Comparison of ENCODE assay signal across 32 cellular contexts in the genomic region with DNA sequence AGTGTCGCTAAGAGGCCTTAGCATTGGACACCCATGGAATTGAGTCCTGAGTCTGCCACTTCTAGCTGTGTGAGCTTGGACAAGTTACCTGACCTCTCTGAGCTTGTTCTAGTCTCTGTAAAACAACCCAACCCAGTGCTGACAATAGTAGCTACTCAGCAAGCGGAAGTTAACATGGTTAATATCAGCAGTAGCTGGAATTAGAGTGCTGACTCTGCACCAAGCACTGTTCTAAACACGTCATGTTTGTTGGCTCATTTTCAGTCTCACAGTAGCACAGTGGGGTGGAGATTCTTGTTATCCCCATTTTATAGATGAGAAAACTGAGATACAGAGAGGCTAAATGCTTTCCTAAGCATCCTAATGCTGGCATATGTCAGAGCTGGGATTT. TPM values are rescaled to one million over a fixed set of nuclear protein-coding genes. Genes with fewer than 3 reads are reported as not detected.
DNase-seq lines count a peak whose midpoint lies in the region; ATAC-seq and TF ChIP-seq lines count a peak whose summit lies in the region.
"Had no signal": no experiment of that assay in that cellular context is flagged by ENCODE, and none has a peak within 500 bp of the region (broad histone marks: within the 10 kb centered on the region; RNA-seq: fewer than 3 reads in every experiment).

No MANE protein-coding gene starts in this region.

- H3K14ac ChIP-seq in trophoblast cell (ENCODE audit: low read length), result no peak overlapping the region

- H3K36me3 ChIP-seq in heart left ventricle (no peaks in the 10 kb centered on the region), spleen (no peaks in the 10 kb centered on the region), trophoblast cell (ENCODE audit: control insufficient read depth in 1 of 2, insufficient read depth in 2 of 2, low read length in 2 of 2) (no peaks in the 10 kb centered on the region), PC-3 (ENCODE audit: low read depth, low read length) (no peaks in the 10 kb centered on the region)

- TF ChIP-seq POLR2A in heart left ventricle (IDR thresholded peaks at IDR 0.05) (no peak), spleen (IDR thresholded peaks at IDR 0.05) (no peak)

- POLR2A ChIA-PET in activated CD4-positive, alpha-beta memory T cell treated with anti-CD3 and anti-CD28 coated beads, Interleukin-2, amount 10 ng/mL, durations not matched to agents 7 days and 5 days (lab: Charles Lee), result interaction anchor here (0.7 kb wide), 1 partner anchor 43 kb away, joined by 3 read pairs; no protein-coding TSS in a partner anchor
- POLR2A ChIA-PET in activated CD4-positive, alpha-beta memory T cell treated with anti-CD3 and anti-CD28 coated beads for 36 hours (lab: Charles Lee), result no interaction called here
- POLR2A ChIA-PET in PC-3 (lab: Charles Lee; ENCODE audit: unreplicated experiment), result no interaction called here

- WGBS in heart left ventricle, 4 donors, result 53 to 93% (median 80%) methylated on average over 3 of the region's 3 CpGs
- 35 to 94% (median 50%) methylated on average over 3 of the region's 3 CpGs for WGBS in spleen, 5 donors
- WGBS in trophoblast cell (ENCODE audit: extremely low coverage, insufficient coverage, insufficient read length), result no CpG with 5 or more reads among the region's 3 CpGs

- H3K79me1 ChIP-seq in trophoblast cell (ENCODE audit: low read length), result no peaks in the 10 kb centered on the region

- no peak overlapping the region for H3K4me3 Mint-ChIP-seq in activated CD4-positive, alpha-beta memory T cell treated with anti-CD3 and anti-CD28 coated beads, Interleukin-2, amount 10 ng/mL, durations not matched to agents 7 days and 5 days
- no peak overlapping the region for H3K4me3 Mint-ChIP-seq in activated CD4-positive, alpha-beta memory T cell treated with anti-CD3 and anti-CD28 coated beads for 36 hours
- H3K4me3 Mint-ChIP-seq in activated T-helper 2 cell treated with anti-CD3 and anti-CD28 coated beads, Interferon-gamma antibody, Interleukin-2, Interleukin-4, amounts not matched to agents 10 μg/mL and 5 μg/mL and 100 μg/mL, durations not matched to agents 14 hours and 24 hours and 36 hours (ENCODE audit: low read depth), result no peak overlapping the region
- H3K4me3 Mint-ChIP-seq: stimulated activated naive B cell treated with anti-CD40 and anti-IgM and Interleukin-4, amounts not matched to agents 10 μg/mL and 1 μg/mL and 100 μg/mL, for 72 hours had no signal

- H4K12ac ChIP-seq in trophoblast cell (ENCODE audit: low read depth, low read length), result no peak overlapping the region

- H3K18ac ChIP-seq in trophoblast cell (ENCODE audit: low read length), result no peak overlapping the region

- H3K23ac ChIP-seq in trophoblast cell (ENCODE audit: low read length), result no peak overlapping the region

- peak; percentile 13 for DNase-seq in activated CD4-positive, alpha-beta memory T cell treated with anti-CD3 and anti-CD28 coated beads, Interleukin-2, amount 10 ng/mL, durations not matched to agents 7 days and 5 days
- no peak for DNase-seq in activated CD4-positive, alpha-beta memory T cell treated with anti-CD3 and anti-CD28 coated beads for 36 hours
- DNase-seq in MV-4-11 (lab: John Stamatoyannopoulos, UW) (peak; percentile 67), heart left ventricle (no peak), spleen (no peak), trophoblast cell (no peak), PC-3 (no peak)
- no peak for DNase-seq in activated T-helper 2 cell treated with anti-CD3 and anti-CD28 coated beads, Interferon-gamma antibody, Interleukin-2, Interleukin-4, amounts not matched to agents 10 μg/mL and 5 μg/mL and 100 μg/mL, durations not matched to agents 14 hours and 24 hours and 36 hours (ENCODE audit: low spot score)
- DNase-seq: activated CD4-positive, alpha-beta T cell treated with anti-CD3 and anti-CD28 coated beads, Interleukin-2, amount 50 U/mL, for 48 hours; activated CD4-positive, CD25-positive, alpha-beta regulatory T cell treated with anti-CD3 and anti-CD28 coated beads, Interleukin-2, amount 50 U/mL, for 72 hours; activated T-cell treated with anti-CD3 and anti-CD28 coated beads for 4 hours; C1 segment of cervical spinal cord; Caco-2; DMS79; effector CD8-positive, alpha-beta T cell; GDM1; glutamatergic neuron; HCEC 1CT; Karpas-422; midbrain; NCI-H1092; NCI-H187; NCI-H2171; psoas muscle; SK-N-SH; stimulated activated naive B cell treated with anti-CD40 and anti-IgM and Interleukin-4, amounts not matched to agents 10 μg/mL and 1 μg/mL and 100 μg/mL, for 72 hours; substantia nigra had no signal

- intact Hi-C loops in activated CD4-positive, alpha-beta memory T cell treated with anti-CD3 and anti-CD28 coated beads for 36 hours (cut with micrococcal nuclease), result no loop called here
- intact Hi-C loops in heart left ventricle (cut with DNase I), result no loop called here
- intact Hi-C loops in spleen (cut with DNase I; ENCODE audit: low total_unique reads), result no loop called here
- intact Hi-C loops in activated T-helper 2 cell treated with anti-CD3 and anti-CD28 coated beads, Interferon-gamma antibody, Interleukin-2, Interleukin-4, amounts not matched to agents 10 μg/mL and 5 μg/mL and 100 μg/mL, durations not matched to agents 14 hours and 24 hours and 36 hours (cut with micrococcal nuclease), result no loop called here
- intact Hi-C loops in PC-3 (cut with micrococcal nuclease), result no loop called here

- ATAC-seq in heart left ventricle, result peak in 3 of 4 donors; percentile 55 to 66 (median 64)
- ATAC-seq in PC-3, result no peak
- ATAC-seq: activated naive CD4-positive, alpha-beta T cell treated with anti-CD3 and anti-CD28 coated beads, Interleukin-2, amount 50 U/mL, for 72 hours; naive thymus-derived CD4-positive, alpha-beta T cell; psoas muscle; stimulated activated naive B cell treated with anti-CD40 and anti-IgM and Interleukin-4, amounts not matched to agents 10 μg/mL and 1 μg/mL and 100 μg/mL, for 72 hours had no signal

- TF ChIP-seq CTCF in heart left ventricle (IDR thresholded peaks at IDR 0.05), result no peak
- TF ChIP-seq CTCF in spleen (IDR thresholded peaks at IDR 0.05 in 8 of 11, conservative IDR thresholded peaks at IDR 0.05 in 3 of 11), result peak in 1 of 11 experiments; percentile 4
- no peak for TF ChIP-seq CTCF in PC-3 (conservative IDR thresholded peaks at IDR 0.05; ENCODE audit: low read depth, low read length)

- H2AFZ ChIP-seq in trophoblast cell (ENCODE audit: insufficient read depth, low read length, poor library complexity), result no peak overlapping the region
- H2AFZ ChIP-seq in PC-3 (ENCODE audit: low read length), result no peak overlapping the region

- no TSS peak for BruUV-seq in PC-3 (replicated peaks; lab: Mats Ljungman, UMichigan)

- H3K4me1 ChIP-seq in heart left ventricle (peaks cover 0 to 33% (median 9%) of the 10 kb centered on the region in 12 donors), spleen (peaks cover 10 to 56% (median 35%) of the 10 kb centered on the region in 6 donors), trophoblast cell (ENCODE audit: control insufficient read depth in 1 of 2, insufficient read depth in 2 of 2, low read length in 2 of 2) (no peaks in the 10 kb centered on the region), PC-3 (ENCODE audit: insufficient read depth, low read length) (peaks cover 15% of the 10 kb centered on the region)
- H3K4me1 ChIP-seq: psoas muscle had no signal

- no peaks in the 10 kb centered on the region for H3F3A ChIP-seq in PC-3 (ENCODE audit: low read length, unreplicated experiment)

- peak overlapping the region; percentile 81 for H3K27ac Mint-ChIP-seq in activated CD4-positive, alpha-beta memory T cell treated with anti-CD3 and anti-CD28 coated beads, Interleukin-2, amount 10 ng/mL, durations not matched to agents 7 days and 5 days
- no peak overlapping the region for H3K27ac Mint-ChIP-seq in activated CD4-positive, alpha-beta memory T cell treated with anti-CD3 and anti-CD28 coated beads for 36 hours
- no peak overlapping the region for H3K27ac Mint-ChIP-seq in activated T-helper 2 cell treated with anti-CD3 and anti-CD28 coated beads, Interferon-gamma antibody, Interleukin-2, Interleukin-4, amounts not matched to agents 10 μg/mL and 5 μg/mL and 100 μg/mL, durations not matched to agents 14 hours and 24 hours and 36 hours
- H3K27ac Mint-ChIP-seq: stimulated activated naive B cell treated with anti-CD40 and anti-IgM and Interleukin-4, amounts not matched to agents 10 μg/mL and 1 μg/mL and 100 μg/mL, for 72 hours had no signal

- no peak overlapping the region for H3K4me3 ChIP-seq in heart left ventricle
- H3K4me3 ChIP-seq in spleen, result no peak overlapping the region
- H3K4me3 ChIP-seq in trophoblast cell (ENCODE audit: low read depth, low read length), result no peak overlapping the region
- H3K4me3 ChIP-seq in PC-3 (ENCODE audit: low read length), result no peak overlapping the region
- H3K4me3 ChIP-seq: psoas muscle had no signal

- peaks cover 23% of the 10 kb centered on the region for H3K4me1 Mint-ChIP-seq in activated CD4-positive, alpha-beta memory T cell treated with anti-CD3 and anti-CD28 coated beads, Interleukin-2, amount 10 ng/mL, durations not matched to agents 7 days and 5 days
- peaks cover 5% of the 10 kb centered on the region for H3K4me1 Mint-ChIP-seq in activated CD4-positive, alpha-beta memory T cell treated with anti-CD3 and anti-CD28 coated beads for 36 hours (ENCODE audit: low read depth)
- peaks cover 3% of the 10 kb centered on the region for H3K4me1 Mint-ChIP-seq in activated T-helper 2 cell treated with anti-CD3 and anti-CD28 coated beads, Interferon-gamma antibody, Interleukin-2, Interleukin-4, amounts not matched to agents 10 μg/mL and 5 μg/mL and 100 μg/mL, durations not matched to agents 14 hours and 24 hours and 36 hours (ENCODE audit: low read depth)

- H3K79me2 ChIP-seq in trophoblast cell (ENCODE audit: control insufficient read depth, insufficient read depth, low read length, poor library complexity), result no peaks in the 10 kb centered on the region
- H3K79me2 ChIP-seq in PC-3 (ENCODE audit: low read length), result no peaks in the 10 kb centered on the region

- no peaks in the 10 kb centered on the region for H3K9me2 ChIP-seq in PC-3 (replicated peaks; ENCODE audit: low read length)
- H3K9me2 ChIP-seq: SK-N-SH had no signal

- H2BK12ac ChIP-seq in trophoblast cell (ENCODE audit: low read length), result no peak overlapping the region

- H2BK120ac ChIP-seq in trophoblast cell (ENCODE audit: insufficient read depth, low read length, poor library complexity), result no peak overlapping the region

- H4K20me1 ChIP-seq in PC-3 (ENCODE audit: low read length), result no peaks in the 10 kb centered on the region

- no peak overlapping the region for H2BK5ac ChIP-seq in trophoblast cell (ENCODE audit: low read depth, low read length, poor library complexity)

- H2AK5ac ChIP-seq in trophoblast cell (ENCODE audit: low read length), result no peak overlapping the region

- peaks cover 2% of the 10 kb centered on the region for H3K27me3 Mint-ChIP-seq in activated CD4-positive, alpha-beta memory T cell treated with anti-CD3 and anti-CD28 coated beads, Interleukin-2, amount 10 ng/mL, durations not matched to agents 7 days and 5 days
- H3K27me3 Mint-ChIP-seq in activated CD4-positive, alpha-beta memory T cell treated with anti-CD3 and anti-CD28 coated beads for 36 hours, result peaks cover 4% of the 10 kb centered on the region
- peaks cover 10% of the 10 kb centered on the region for H3K27me3 Mint-ChIP-seq in activated T-helper 2 cell treated with anti-CD3 and anti-CD28 coated beads, Interferon-gamma antibody, Interleukin-2, Interleukin-4, amounts not matched to agents 10 μg/mL and 5 μg/mL and 100 μg/mL, durations not matched to agents 14 hours and 24 hours and 36 hours (ENCODE audit: low read depth)

- H3K9me3 Mint-ChIP-seq in activated CD4-positive, alpha-beta memory T cell treated with anti-CD3 and anti-CD28 coated beads, Interleukin-2, amount 10 ng/mL, durations not matched to agents 7 days and 5 days, result peaks cover 4% of the 10 kb centered on the region
- H3K9me3 Mint-ChIP-seq in activated CD4-positive, alpha-beta memory T cell treated with anti-CD3 and anti-CD28 coated beads for 36 hours, result peaks cover 18% of the 10 kb centered on the region
- peaks cover 10% of the 10 kb centered on the region for H3K9me3 Mint-ChIP-seq in activated T-helper 2 cell treated with anti-CD3 and anti-CD28 coated beads, Interferon-gamma antibody, Interleukin-2, Interleukin-4, amounts not matched to agents 10 μg/mL and 5 μg/mL and 100 μg/mL, durations not matched to agents 14 hours and 24 hours and 36 hours

- H3K4ac ChIP-seq in trophoblast cell (ENCODE audit: low read depth, low read length), result no peak overlapping the region

- no peaks in the 10 kb centered on the region for H3K36me3 Mint-ChIP-seq in activated CD4-positive, alpha-beta memory T cell treated with anti-CD3 and anti-CD28 coated beads, Interleukin-2, amount 10 ng/mL, durations not matched to agents 7 days and 5 days (ENCODE audit: low read depth)
- peaks cover 2% of the 10 kb centered on the region for H3K36me3 Mint-ChIP-seq in activated CD4-positive, alpha-beta memory T cell treated with anti-CD3 and anti-CD28 coated beads for 36 hours
- no peaks in the 10 kb centered on the region for H3K36me3 Mint-ChIP-seq in activated T-helper 2 cell treated with anti-CD3 and anti-CD28 coated beads, Interferon-gamma antibody, Interleukin-2, Interleukin-4, amounts not matched to agents 10 μg/mL and 5 μg/mL and 100 μg/mL, durations not matched to agents 14 hours and 24 hours and 36 hours (ENCODE audit: low read depth)

- H3K27ac ChIP-seq in heart left ventricle (peak overlapping the region in 1 of 12 donors; percentile 60), spleen (peak overlapping the region in 6 of 8 donors; percentile 46 to 75 (median 68)), trophoblast cell (ENCODE audit: low read depth, low read length) (no peak overlapping the region), PC-3 (ENCODE audit: low read length) (no peak overlapping the region)
- H3K27ac ChIP-seq: 22Rv1, epithelial cell of prostate, psoas muscle had no signal

- H3K9ac ChIP-seq in trophoblast cell (ENCODE audit: low read length) (no peak overlapping the region), PC-3 (ENCODE audit: low read length) (no peak overlapping the region)
- H3K9ac ChIP-seq: SK-N-SH had no signal

- H3K27me3 ChIP-seq in heart left ventricle, result no peaks in the 10 kb centered on the region
- H3K27me3 ChIP-seq in spleen (replicated peaks in 1 of 7), result no peaks in the 10 kb centered on the region
- no peaks in the 10 kb centered on the region for H3K27me3 ChIP-seq in trophoblast cell (ENCODE audit: insufficient read depth, low read length)
- no peaks in the 10 kb centered on the region for H3K27me3 ChIP-seq in PC-3 (ENCODE audit: low read length)

- H3K4me2 ChIP-seq in trophoblast cell (ENCODE audit: low read length) (no peak overlapping the region), PC-3 (ENCODE audit: low read length) (no peak overlapping the region)
- H3K4me2 ChIP-seq: SK-N-SH had no signal

- peaks cover 0 to 29% (median 0%) of the 10 kb centered on the region in 12 donors for H3K9me3 ChIP-seq in heart left ventricle
- peaks cover 0 to 27% (median 15%) of the 10 kb centered on the region in 8 donors for H3K9me3 ChIP-seq in spleen
- peaks cover 4% of the 10 kb centered on the region for H3K9me3 ChIP-seq in trophoblast cell (ENCODE audit: insufficient read depth, low read depth, low read length)
- H3K9me3 ChIP-seq in PC-3 (ENCODE audit: low read length), result no peaks in the 10 kb centered on the region
- H3K9me3 ChIP-seq: SK-N-SH had no signal

- CTCF ChIA-PET in activated CD4-positive, alpha-beta memory T cell treated with anti-CD3 and anti-CD28 coated beads, Interleukin-2, amount 10 ng/mL, durations not matched to agents 7 days and 5 days (lab: Charles Lee), result interaction anchor here (1.2 kb wide), 1 partner anchor 112 kb away, joined by 3 read pairs; no protein-coding TSS in a partner anchor
- CTCF ChIA-PET in activated CD4-positive, alpha-beta memory T cell treated with anti-CD3 and anti-CD28 coated beads for 36 hours (lab: Charles Lee), result no interaction called here
- CTCF ChIA-PET in PC-3 (lab: Charles Lee), result no interaction called here

- no peak overlapping the region for H4K91ac ChIP-seq in trophoblast cell (ENCODE audit: low read depth, low read length)

- H4K8ac ChIP-seq in trophoblast cell (ENCODE audit: low read depth, low read length), result no peak overlapping the region

RNA-seq across cellular contexts. Expression of gene RIN3, which starts 47.5 kb away (rescaled TPM):
- 10 to 100 TPM; 29.3 to 31.5 TPM for total RNA-seq in activated CD4-positive, alpha-beta memory T cell treated with anti-CD3 and anti-CD28 coated beads, Interleukin-2, amount 10 ng/mL, durations not matched to agents 7 days and 5 days
- total RNA-seq in activated CD4-positive, alpha-beta memory T cell treated with anti-CD3 and anti-CD28 coated beads for 36 hours, result 10 to 100 TPM; 17.5 to 18.8 TPM
- 10 to 100 TPM in 8 of 9 donors, 1 to 10 TPM in 1; 9.7 to 37.0 (median 14.6) TPM for total RNA-seq in heart left ventricle
- polyA plus RNA-seq in heart left ventricle, result 1 to 10 TPM; 8.6 to 8.7 TPM
- total RNA-seq in spleen, result 100 to 1,000 TPM in 2 of 7 donors, 10 to 100 TPM in 5; 65.4 to 117 (median 95.4) TPM
- 10 to 100 TPM; 17.2 to 28.8 (median 22.9) TPM for polyA plus RNA-seq in spleen
- polyA plus RNA-seq in trophoblast cell (2013), result 34.8 and 36.0 TPM in 2 replicates
- 21.1 and 22.1 TPM in 2 replicates for total RNA-seq in activated T-helper 2 cell treated with anti-CD3 and anti-CD28 coated beads, Interferon-gamma antibody, Interleukin-2, Interleukin-4, amounts not matched to agents 10 μg/mL and 5 μg/mL and 100 μg/mL, durations not matched to agents 14 hours and 24 hours and 36 hours
- 4.8 and 6.2 TPM in 2 replicates for total RNA-seq in PC-3 (2014; rRNA removed)
- total RNA-seq: OCI-LY7 had no signal

Comparison
In these comparisons a context has a peak if more than half of its experiments do, and no peak if none do; other contexts are left out.
1. DNase-seq: peak in activated CD4-positive, alpha-beta memory T cell treated with anti-CD3 and anti-CD28 coated beads, Interleukin-2, amount 10 ng/mL, durations not matched to agents 7 days and 5 days (single experiment) and MV-4-11 (single experiment); none in activated CD4-positive, alpha-beta memory T cell treated with anti-CD3 and anti-CD28 coated beads for 36 hours (single experiment), heart left ventricle (0 of 5), spleen (single experiment), trophoblast cell (0 of 2), activated T-helper 2 cell treated with anti-CD3 and anti-CD28 coated beads, Interferon-gamma antibody, Interleukin-2, Interleukin-4, amounts not matched to agents 10 μg/mL and 5 μg/mL and 100 μg/mL, durations not matched to agents 14 hours and 24 hours and 36 hours (single experiment) and PC-3 (single experiment).
2. H3K27ac ChIP-seq: peak in spleen (6 of 8); none in trophoblast cell (single experiment) and PC-3 (single experiment).